15 cellular contexts compared by ENCODE assay signal in genomic region chr7:2546776-2547586, GRCh38.
"Had no signal": no experiment of that assay in that cellular context is flagged by ENCODE, and none has a peak within 500 bp of the region (broad histone marks: within the 10 kb centered on the region; RNA-seq: fewer than 3 reads in every experiment).

No MANE protein-coding gene starts in this region.

- H3K4me3 ChIP-seq: mucosa of descending colon, prostate gland, suprapubic skin had no signal

- H3K27me3 Mint-ChIP-seq: activated CD4-positive, alpha-beta memory T cell treated with anti-CD3 and anti-CD28 coated beads, Interleukin-2, amount 10 ng/mL, durations not matched to agents 7 days and 5 days; activated naive CD8-positive, alpha-beta T cell treated with anti-CD3 and anti-CD28 coated beads, Interleukin-2, amount 10 ng/mL, durations not matched to agents 7 days and 5 days; memory B cell; naive thymus-derived CD4-positive, alpha-beta T cell; stimulated activated naive CD8-positive, alpha-beta T cell treated with anti-CD3 and anti-CD28 coated beads, Interleukin-15, Interleukin-2, amounts not matched to agents 100 ng/mL and 50 ng/mL, for 24 hours had no signal

- H3K4me1 ChIP-seq: prostate gland, suprapubic skin had no signal

- DNase-seq: activated CD4-positive, alpha-beta memory T cell treated with anti-CD3 and anti-CD28 coated beads, Interleukin-2, amount 10 ng/mL, durations not matched to agents 7 days and 5 days; activated CD4-positive, alpha-beta T cell treated with anti-CD3 and anti-CD28 coated beads for 4 hours; activated naive CD4-positive, alpha-beta T cell; activated naive CD8-positive, alpha-beta T cell treated with anti-CD3 and anti-CD28 coated beads, Interleukin-2, amount 10 ng/mL, durations not matched to agents 7 days and 5 days; activated T-cell treated with anti-CD3 and anti-CD28 coated beads, Interleukin-2, amount 50 U/mL, for 72 hours; dermis blood vessel endothelial cell; naive thymus-derived CD4-positive, alpha-beta T cell; occipital lobe had no signal

- ATAC-seq: activated T-cell treated with anti-CD3 and anti-CD28 coated beads, Interleukin-2, amount 50 U/mL, for 72 hours; left lobe of liver; mucosa of descending colon; naive thymus-derived CD4-positive, alpha-beta T cell; right cardiac atrium had no signal

- H3K9me3 ChIP-seq: mucosa of descending colon, prostate gland, suprapubic skin had no signal

- H3K27ac ChIP-seq: prostate gland, suprapubic skin had no signal

- H3K9me3 Mint-ChIP-seq: activated CD4-positive, alpha-beta memory T cell treated with anti-CD3 and anti-CD28 coated beads, Interleukin-2, amount 10 ng/mL, durations not matched to agents 7 days and 5 days; activated naive CD8-positive, alpha-beta T cell treated with anti-CD3 and anti-CD28 coated beads, Interleukin-2, amount 10 ng/mL, durations not matched to agents 7 days and 5 days; activated T-cell treated with anti-CD3 and anti-CD28 coated beads, Interleukin-2, amount 50 U/mL, for 72 hours; memory B cell; stimulated activated naive CD8-positive, alpha-beta T cell treated with anti-CD3 and anti-CD28 coated beads, Interleukin-15, Interleukin-2, amounts not matched to agents 100 ng/mL and 50 ng/mL, for 24 hours had no signal

- H3K4me3 Mint-ChIP-seq: activated CD4-positive, alpha-beta memory T cell treated with anti-CD3 and anti-CD28 coated beads, Interleukin-2, amount 10 ng/mL, durations not matched to agents 7 days and 5 days; activated naive CD8-positive, alpha-beta T cell treated with anti-CD3 and anti-CD28 coated beads, Interleukin-2, amount 10 ng/mL, durations not matched to agents 7 days and 5 days; activated T-cell treated with anti-CD3 and anti-CD28 coated beads, Interleukin-2, amount 50 U/mL, for 72 hours; memory B cell; naive thymus-derived CD4-positive, alpha-beta T cell; stimulated activated naive CD8-positive, alpha-beta T cell treated with anti-CD3 and anti-CD28 coated beads, Interleukin-15, Interleukin-2, amounts not matched to agents 100 ng/mL and 50 ng/mL, for 24 hours had no signal

- H3K27ac Mint-ChIP-seq: activated CD4-positive, alpha-beta memory T cell treated with anti-CD3 and anti-CD28 coated beads, Interleukin-2, amount 10 ng/mL, durations not matched to agents 7 days and 5 days; activated naive CD8-positive, alpha-beta T cell treated with anti-CD3 and anti-CD28 coated beads, Interleukin-2, amount 10 ng/mL, durations not matched to agents 7 days and 5 days; activated T-cell treated with anti-CD3 and anti-CD28 coated beads, Interleukin-2, amount 50 U/mL, for 72 hours; memory B cell; stimulated activated naive CD8-positive, alpha-beta T cell treated with anti-CD3 and anti-CD28 coated beads, Interleukin-15, Interleukin-2, amounts not matched to agents 100 ng/mL and 50 ng/mL, for 24 hours had no signal

- H3K27me3 ChIP-seq: suprapubic skin had no signal
